In genomic region chr5:161847896-161848510, GRCh38 we compare ENCODE assay signal across 12 cellular contexts. TPM values are rescaled to one million over a fixed set of nuclear protein-coding genes. Genes with fewer than 3 reads are reported as not detected.
DNase-seq lines count a peak whose midpoint lies in the region; ATAC-seq and TF ChIP-seq lines count a peak whose summit lies in the region.
"Had no signal": no experiment of that assay in that cellular context is flagged by ENCODE, and none has a peak within 500 bp of the region (broad histone marks: within the 10 kb centered on the region; RNA-seq: fewer than 3 reads in every experiment).

TSS of gene GABRA1 (plus strand) at chr5:161848120. CDS start at chr5:161850811, 2,691 bp downstream.

- 1 to 2% methylated on average over 21 of the region's 21 CpGs for WGBS in lower leg skin, 2 donors

- intact Hi-C loops in lower leg skin (cut with DNase I; ENCODE audit: low total_unique reads): no loop called here

- H3K4me1 ChIP-seq in stomach smooth muscle (ENCODE audit: control insufficient read depth, insufficient read depth, low read length): no peaks in the 10 kb centered on the region

- peak within 1 kb of the TSS; percentile 19 for H3K4me3 ChIP-seq in astrocyte of the cerebellum (ENCODE audit: low read depth, low read length)
- peak within 1 kb of the TSS; percentile 50 to 59 for H3K4me3 ChIP-seq in stomach smooth muscle (ENCODE audit: low read length in 2 of 2)
- no peak within 1 kb of the TSS for H3K4me3 ChIP-seq in lower leg skin (ENCODE audit: low read depth, poor library complexity, severe bottlenecking)

- peaks cover 15 to 27% of the 10 kb centered on the region in 2 donors for H3K27me3 ChIP-seq in stomach smooth muscle (ENCODE audit: control insufficient read depth in 1 of 2, insufficient read depth in 2 of 2, low read length in 2 of 2)

- no peak for TF ChIP-seq CTCF in astrocyte of the cerebellum (IDR thresholded peaks at IDR 0.05; ENCODE audit: low read depth, low read length, missing control alignments)
- no peak for TF ChIP-seq CTCF in lower leg skin (IDR thresholded peaks at IDR 0.05)

- no peak for TF ChIP-seq POLR2A in lower leg skin (IDR thresholded peaks at IDR 0.05)

- no peak for ATAC-seq in GM19351 (IDR thresholded peaks at IDR 0.05; ENCODE audit: unreplicated experiment)
- ATAC-seq: activated CD4-positive, alpha-beta T cell treated with anti-CD3 and anti-CD28 coated beads for 36 hours had no signal

- no peak within 1 kb of the TSS for H3K9ac ChIP-seq in stomach smooth muscle (ENCODE audit: low read length in 2 of 2)

- in situ Hi-C loops in astrocyte of the cerebellum (cut with HindIII; ENCODE audit: low sequenced_read_pairs): no loop called here

- H3K9me3 ChIP-seq in stomach smooth muscle (ENCODE audit: control insufficient read depth in 2 of 2, low read length in 2 of 2): no peaks in the 10 kb centered on the region

- no peaks in the 10 kb centered on the region for H3K36me3 ChIP-seq in stomach smooth muscle (ENCODE audit: control insufficient read depth in 2 of 2, insufficient read depth in 2 of 2, low read length in 2 of 2)

- H3K27ac ChIP-seq in stomach smooth muscle (ENCODE audit: low read length): no peak within 1 kb of the TSS

- DNase-seq in NCI-H748 (lab: John Stamatoyannopoulos, UW; ENCODE audit: unreplicated experiment): peak; percentile 41
- DNase-seq in NCI-H748 treated with DMSO at 0.1 percent for 48 hours (lab: John Stamatoyannopoulos, UW): no peak
- DNase-seq in astrocyte of the cerebellum (ENCODE audit: low read depth): no peak
- DNase-seq in inferior parietal cortex (ENCODE audit: extremely low spot score): peak; percentile 49
- no peak for DNase-seq in stimulated activated CD4-positive, alpha-beta T cell treated with anti-CD3 and anti-CD28 coated beads, Interleukin-12 subunit alpha, Interleukin-12 subunit beta, amount 100 ng/mL, for 4 hours
- DNase-seq in lower leg skin (ENCODE audit: low spot score in 2 of 2): no peak
- DNase-seq: activated CD4-positive, alpha-beta T cell treated with anti-CD3 and anti-CD28 coated beads for 36 hours; activated naive CD4-positive, alpha-beta T cell treated with Interleukin-2 at 50 U/mL for 16 hours; stimulated activated CD4-positive, alpha-beta T cell treated with anti-CD3 and anti-CD28 coated beads, Interleukin-4, amount 100 ng/mL, for 4 hours had no signal

RNA-seq across cellular contexts. Expression of gene GABRA1, which starts in this region (rescaled TPM):
- total RNA-seq in lower leg skin: not detected
- total RNA-seq: activated CD4-positive, alpha-beta T cell treated with anti-CD3 and anti-CD28 coated beads for 36 hours; RPMI7951 had no signal

Comparison
In these comparisons a context has a peak if more than half of its experiments do, and no peak if none do; other contexts are left out.
1. DNase-seq: peak in NCI-H748 (single experiment) and inferior parietal cortex (single experiment); none in NCI-H748 treated with DMSO at 0.1 percent for 48 hours (single experiment), astrocyte of the cerebellum (single experiment), stimulated activated CD4-positive, alpha-beta T cell treated with anti-CD3 and anti-CD28 coated beads, Interleukin-12 subunit alpha, Interleukin-12 subunit beta, amount 100 ng/mL, for 4 hours (single experiment) and lower leg skin (0 of 2).